Comparison of ENCODE assay signal across 1 cellular context in genomic region chr5:103208460-103208859, GRCh38.
TF ChIP-seq lines count a peak whose summit lies in the region.

No MANE protein-coding gene starts in this region.

TF ChIP-seq in HepG2, 621 proteins besides CTCF, POLR2A, EP300 and RAD21 (continued from another document):
- TF ChIP-seq PRDM15 (CRISPR knock-in tag; IDR thresholded peaks at IDR 0.05) (no peak), TRIM24 (CRISPR knock-in tag; IDR thresholded peaks at IDR 0.05) (no peak), ZNF34 (CRISPR knock-in tag; IDR thresholded peaks at IDR 0.05; ENCODE audit: borderline replicate concordance) (no peak), ZNF891 (CRISPR knock-in tag; IDR thresholded peaks at IDR 0.05) (no peak), ZBTB25 (CRISPR knock-in tag; IDR thresholded peaks at IDR 0.05) (no peak), MYPOP (CRISPR knock-in tag; IDR thresholded peaks at IDR 0.05) (no peak), ARHGAP35 (CRISPR knock-in tag; IDR thresholded peaks at IDR 0.05; ENCODE audit: borderline replicate concordance) (no peak), ZNF678 (CRISPR knock-in tag; IDR thresholded peaks at IDR 0.05) (no peak), LBX2 (CRISPR knock-in tag; IDR thresholded peaks at IDR 0.05; ENCODE audit: borderline replicate concordance) (no peak), ZSCAN25 (CRISPR knock-in tag; IDR thresholded peaks at IDR 0.05) (no peak), ZNF724P (CRISPR knock-in tag; IDR thresholded peaks at IDR 0.05; ENCODE audit: borderline replicate concordance) (no peak), THRA (CRISPR knock-in tag; IDR thresholded peaks at IDR 0.05; ENCODE audit: borderline replicate concordance) (no peak), ZNF3 (CRISPR knock-in tag; IDR thresholded peaks at IDR 0.05) (no peak), ZNF567 (CRISPR knock-in tag; IDR thresholded peaks at IDR 0.05; ENCODE audit: borderline replicate concordance) (no peak), ZNF841 (CRISPR knock-in tag; IDR thresholded peaks at IDR 0.05; ENCODE audit: borderline replicate concordance) (no peak)
